21 cellular contexts compared by ENCODE assay signal in genomic region chr1:14485285-14485684, GRCh38.
"Had no signal": no experiment of that assay in that cellular context is flagged by ENCODE, and none has a peak within 500 bp of the region (broad histone marks: within the 10 kb centered on the region; RNA-seq: fewer than 3 reads in every experiment).

No MANE protein-coding gene starts in this region.

- H3K27me3 ChIP-seq: SJSA1 had no signal

- H3K36me3 ChIP-seq: SJSA1 had no signal

- H3K27ac ChIP-seq: SK-N-MC had no signal

- ATAC-seq: Panc1 had no signal

- DNase-seq: KBM-7, MV-4-11, NCI-H1048, NCI-H1105, NCI-H1417 treated with DMSO at 0.1 percent for 48 hours, NCI-H146, NCI-H1694 treated with DMSO at 0.1 percent for 48 hours, NCI-H1930, NCI-H2081, NCI-H2107, NCI-H226, NCI-H446, NCI-H510A, NCI-H524 treated with DMSO at 0.1 percent for 48 hours, NCI-H69, NCI-H774, Right ventricle myocardium superior, SIG-M5 had no signal

- H3K9me3 ChIP-seq: SJSA1 had no signal

- H3K4me3 ChIP-seq: SJSA1, SK-N-MC had no signal
